8 cellular contexts compared by ENCODE assay signal in the genomic region with DNA sequence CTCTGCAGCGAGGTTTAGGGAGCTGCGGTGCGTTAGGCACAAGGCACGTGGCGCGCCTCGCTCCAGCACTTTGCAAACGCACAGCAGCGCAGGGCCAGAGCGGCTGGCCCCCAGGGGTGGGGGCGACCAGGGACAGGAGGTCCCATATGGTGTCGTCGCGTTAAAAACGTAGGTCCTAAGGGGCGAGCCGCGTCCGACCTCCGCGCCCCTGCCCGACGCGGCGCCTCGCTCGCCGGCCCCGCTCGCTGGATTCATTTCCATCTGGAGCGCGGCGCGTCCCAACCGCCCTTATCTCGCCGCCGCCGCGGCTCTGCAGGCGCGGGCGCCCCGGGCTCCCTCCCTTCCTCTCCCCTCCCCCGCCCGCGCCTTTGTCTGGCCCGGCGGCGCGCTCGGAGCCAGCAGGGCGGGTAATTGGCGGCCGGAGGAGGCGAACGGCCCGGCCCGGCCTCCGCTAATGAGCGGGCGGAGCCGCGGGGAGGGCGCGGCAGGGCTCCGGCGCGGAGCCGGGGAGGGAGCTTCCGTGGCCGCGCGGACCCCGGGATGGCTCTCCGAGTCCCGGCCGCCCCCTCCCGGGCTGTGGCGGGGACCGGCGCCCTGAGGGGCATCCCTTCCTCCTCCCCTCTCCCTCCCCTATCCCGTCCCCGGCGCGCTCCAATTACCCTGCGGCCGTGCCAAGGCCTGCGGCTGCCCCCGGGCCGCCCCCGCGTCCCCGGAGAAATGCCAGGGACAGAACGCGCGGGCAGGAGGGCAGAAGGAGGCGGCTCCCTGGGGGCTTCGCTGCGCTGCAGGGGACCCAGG.
DNase-seq lines count a peak whose midpoint lies in the region; ATAC-seq and TF ChIP-seq lines count a peak whose summit lies in the region.

No MANE protein-coding gene starts in this region.

- no peaks in the 10 kb centered on the region for H3K9me3 ChIP-seq in Karpas-422 (ENCODE audit: low read length)

- H3K36me3 Mint-ChIP-seq in activated B cell treated with CpG ODN at 0.5 μM for 24 hours (ENCODE audit: low read depth) (no peaks in the 10 kb centered on the region), mesothelial cell of epicardium (no peaks in the 10 kb centered on the region)

- H3K4me3 ChIP-seq in Karpas-422 (ENCODE audit: low read length), result no peak overlapping the region

- DNase-seq in CMK (ENCODE audit: low read depth) (peak; percentile 12), Karpas-422 (peak; percentile 5), activated B cell treated with CpG ODN at 0.5 μM for 24 hours (no peak), epidermal melanocyte (ENCODE audit: insufficient read length, low spot score) (peak; percentile 27), mesothelial cell of epicardium (ENCODE audit: low spot score in 2 of 2, unreplicated experiment in 2 of 2) (peak; percentile 46 to 66), foreskin melanocyte (no peak)

- ATAC-seq in activated B cell treated with CpG ODN at 0.5 μM for 24 hours (ENCODE audit: low read depth), result peak; percentile 28
- ATAC-seq in HG03439 (IDR thresholded peaks at IDR 0.05; ENCODE audit: unreplicated experiment), result no peak

- H3K9me2 ChIP-seq in Karpas-422 (replicated peaks; ENCODE audit: insufficient read depth, low read length), result no peaks in the 10 kb centered on the region

- POLR2A ChIA-PET in activated B cell treated with CpG ODN at 0.5 μM for 24 hours (lab: Charles Lee), result interaction anchor here (0.6 kb wide), 1 partner anchor 278 kb away, joined by 5 read pairs; no protein-coding TSS in a partner anchor

- no peaks in the 10 kb centered on the region for H3K4me1 ChIP-seq in Karpas-422 (ENCODE audit: low read length)

- no peaks in the 10 kb centered on the region for H3K79me2 ChIP-seq in Karpas-422 (ENCODE audit: low read length)

- intact Hi-C loops in activated B cell treated with CpG ODN at 0.5 μM for 24 hours (cut with micrococcal nuclease), result no loop called here

- H3K4me1 Mint-ChIP-seq in activated B cell treated with CpG ODN at 0.5 μM for 24 hours (peaks cover 2% of the 10 kb centered on the region), mesothelial cell of epicardium (peaks cover 21% of the 10 kb centered on the region)

- peak overlapping the region; percentile 28 for H3K4me3 Mint-ChIP-seq in activated B cell treated with CpG ODN at 0.5 μM for 24 hours
- peak overlapping the region; percentile 51 for H3K4me3 Mint-ChIP-seq in mesothelial cell of epicardium

- H3K4me2 ChIP-seq in Karpas-422 (ENCODE audit: low read depth, low read length, poor library complexity, severe bottlenecking), result no peak overlapping the region

- CTCF ChIA-PET in activated B cell treated with CpG ODN at 0.5 μM for 24 hours (lab: Charles Lee), result no interaction called here

- no peak for TF ChIP-seq CTCF in activated B cell treated with CpG ODN at 0.5 μM for 24 hours (IDR thresholded peaks at IDR 0.05)
- TF ChIP-seq CTCF in mesothelial cell of epicardium (IDR thresholded peaks at IDR 0.05; ENCODE audit: unreplicated experiment), result no peak

- H3K27me3 Mint-ChIP-seq in activated B cell treated with CpG ODN at 0.5 μM for 24 hours (peaks cover 23% of the 10 kb centered on the region), mesothelial cell of epicardium (ENCODE audit: low read depth) (no peaks in the 10 kb centered on the region)

- no peaks in the 10 kb centered on the region for H4K20me1 ChIP-seq in Karpas-422 (ENCODE audit: insufficient read depth, low read depth, low read length)

- H3K27ac ChIP-seq in Karpas-422 (ENCODE audit: low read length) (no peak overlapping the region), temporal lobe (ENCODE audit: low read depth, low read length) (peak overlapping the region; percentile 22)

- H3K27ac Mint-ChIP-seq in activated B cell treated with CpG ODN at 0.5 μM for 24 hours (no peak overlapping the region), mesothelial cell of epicardium (no peak overlapping the region)

- no peaks in the 10 kb centered on the region for H3K27me3 ChIP-seq in Karpas-422 (ENCODE audit: low read length)

- H3K9ac ChIP-seq in Karpas-422 (ENCODE audit: low read length), result no peak overlapping the region

- no peaks in the 10 kb centered on the region for H3K36me3 ChIP-seq in Karpas-422 (ENCODE audit: insufficient read depth, low read length)

- no peak overlapping the region for H2AFZ ChIP-seq in Karpas-422 (ENCODE audit: low read length)

- no peaks in the 10 kb centered on the region for H3K9me3 Mint-ChIP-seq in activated B cell treated with CpG ODN at 0.5 μM for 24 hours
- peaks cover 9% of the 10 kb centered on the region for H3K9me3 Mint-ChIP-seq in mesothelial cell of epicardium

Comparison
In these comparisons a context has a peak if more than half of its experiments do, and no peak if none do; other contexts are left out.
1. DNase-seq: peak in CMK (single experiment), Karpas-422 (single experiment), epidermal melanocyte (single experiment) and mesothelial cell of epicardium (2 of 2); none in activated B cell treated with CpG ODN at 0.5 μM for 24 hours (single experiment) and foreskin melanocyte (single experiment).